Comparison of ENCODE assay signal across 1 cellular context in genomic region chr1:51329443-51330325, GRCh38.
A peak's percentile ranks its signal among the peaks of the same experiment; 100 is the strongest.
TF ChIP-seq lines count a peak whose summit lies in the region.

No MANE protein-coding gene starts in this region.

TF ChIP-seq in HEK293, 187 proteins besides CTCF, POLR2A, EP300 and RAD21 (continued from another document):
- TF ChIP-seq ZNF692 (tag by site-specific recombination; IDR thresholded peaks at IDR 0.05) (0 out of 2 replicates have a peak, but pooled peaks have one; percentile 16), ZNF639 (tag by site-specific recombination; IDR thresholded peaks at IDR 0.05) (no peak), PBX3 (CRISPR knock-in tag; IDR thresholded peaks at IDR 0.05) (no peak), ZNF513 (tag by site-specific recombination; IDR thresholded peaks at IDR 0.05) (no peak), REPIN1 (tag by site-specific recombination; IDR thresholded peaks at IDR 0.05; ENCODE audit: low read depth) (no peak), ZNF132 (tag by site-specific recombination; IDR thresholded peaks at IDR 0.05; ENCODE audit: borderline replicate concordance) (no peak), ZNF223 (tag by site-specific recombination; IDR thresholded peaks at IDR 0.05) (no peak), ZFHX2 (tag by site-specific recombination; conservative IDR thresholded peaks at IDR 0.05) (peak; percentile 13; the same call in 1 of the 2 replicates), ZNF292 (tag by site-specific recombination; IDR thresholded peaks at IDR 0.05; ENCODE audit: borderline replicate concordance, low read depth) (no peak), KLF10 (tag by site-specific recombination; IDR thresholded peaks at IDR 0.05) (no peak), ZSCAN23 (tag by site-specific recombination; IDR thresholded peaks at IDR 0.05) (no peak), ZNF404 (tag by site-specific recombination; IDR thresholded peaks at IDR 0.05) (no peak), ZNF785 (tag by site-specific recombination; IDR thresholded peaks at IDR 0.05) (no peak), ZNF624 (tag by site-specific recombination; IDR thresholded peaks at IDR 0.05) (no peak), ZNF174 (tag by site-specific recombination; IDR thresholded peaks at IDR 0.05) (no peak), ZNF621 (tag by site-specific recombination; IDR thresholded peaks at IDR 0.05) (no peak), GLI2 (tag by site-specific recombination; IDR thresholded peaks at IDR 0.05; ENCODE audit: borderline replicate concordance, low read depth) (no peak), TRIM28 (IDR thresholded peaks at IDR 0.05; ENCODE audit: borderline replicate concordance, low read length) (no peak), ZNF16 (tag by site-specific recombination; IDR thresholded peaks at IDR 0.05; ENCODE audit: low read depth) (no peak), GFI1B (tag by site-specific recombination; IDR thresholded peaks at IDR 0.05) (no peak), ZNF302 (tag by site-specific recombination; IDR thresholded peaks at IDR 0.05; ENCODE audit: low read depth) (no peak), ZNF837 (tag by site-specific recombination; IDR thresholded peaks at IDR 0.05) (no peak), ZSCAN30 (tag by site-specific recombination; IDR thresholded peaks at IDR 0.05) (0 out of 2 replicates have a peak, but pooled peaks have one; percentile 3), ZNF830 (tag by site-specific recombination; IDR thresholded peaks at IDR 0.05; ENCODE audit: low read depth) (no peak), YY2 (tag by site-specific recombination; IDR thresholded peaks at IDR 0.05) (no peak), ZNF350 (tag by site-specific recombination; IDR thresholded peaks at IDR 0.05) (no peak), PATZ1 (tag by site-specific recombination; IDR thresholded peaks at IDR 0.05) (0 out of 2 replicates have a peak, but pooled peaks have one; percentile 24)
